ENCODE assay signal across 17 cellular contexts in genomic region chr1:85608851-85609250, GRCh38. TPM values are rescaled to one million over a fixed set of nuclear protein-coding genes. Genes with fewer than 3 reads are reported as not detected.
"Had no signal": no experiment of that assay in that cellular context is flagged by ENCODE, and none has a peak within 500 bp of the region (broad histone marks: within the 10 kb centered on the region; RNA-seq: fewer than 3 reads in every experiment).

No MANE protein-coding gene starts in this region.

- H3K4me3 ChIP-seq: lower lobe of right lung had no signal

- H3K4me1 Mint-ChIP-seq: central memory CD8-positive, alpha-beta T cell; stimulated activated naive B cell treated with anti-CD40 and anti-IgM and Interleukin-4, amounts not matched to agents 10 μg/mL and 1 μg/mL and 100 μg/mL, for 72 hours; T-cell had no signal

- H3K27me3 ChIP-seq: neutrophil had no signal

- H3K27ac Mint-ChIP-seq: activated CD8-positive, alpha-beta T cell treated with anti-CD3 and anti-CD28 coated beads, Interleukin-2, amount 10 ng/mL, durations not matched to agents 7 days and 5 days; activated T-helper 1 cell treated with anti-CD3 and anti-CD28 coated beads, Interleukin-12 subunit alpha, Interleukin-12 subunit beta, Interleukin-2, Interleukin-4 antibody, amounts not matched to agents 30 ng/mL and 10 ng/mL and 1 ng/mL, durations not matched to agents 14 hours and 24 hours and 36 hours; effector memory CD8-positive, alpha-beta T cell; naive B cell; stimulated activated naive B cell treated with anti-CD40 and anti-IgM and Interleukin-4, amounts not matched to agents 10 μg/mL and 1 μg/mL and 100 μg/mL, for 72 hours; T-cell had no signal

- ATAC-seq: activated CD8-positive, alpha-beta T cell treated with anti-CD3 and anti-CD28 coated beads, Interleukin-2, amount 10 ng/mL, durations not matched to agents 7 days and 5 days; effector memory CD8-positive, alpha-beta T cell; left cardiac atrium; lower lobe of right lung; right cardiac atrium; stimulated activated naive B cell treated with anti-CD40 and anti-IgM and Interleukin-4, amounts not matched to agents 10 μg/mL and 1 μg/mL and 100 μg/mL, for 72 hours; T-cell had no signal

- H3K4me3 Mint-ChIP-seq: activated CD8-positive, alpha-beta T cell treated with anti-CD3 and anti-CD28 coated beads, Interleukin-2, amount 10 ng/mL, durations not matched to agents 7 days and 5 days; activated T-helper 1 cell treated with anti-CD3 and anti-CD28 coated beads, Interleukin-12 subunit alpha, Interleukin-12 subunit beta, Interleukin-2, Interleukin-4 antibody, amounts not matched to agents 30 ng/mL and 10 ng/mL and 1 ng/mL, durations not matched to agents 14 hours and 24 hours and 36 hours; central memory CD8-positive, alpha-beta T cell; effector memory CD8-positive, alpha-beta T cell; stimulated activated naive B cell treated with anti-CD40 and anti-IgM and Interleukin-4, amounts not matched to agents 10 μg/mL and 1 μg/mL and 100 μg/mL, for 72 hours; T-cell had no signal

- H3K36me3 ChIP-seq: lower lobe of right lung, neutrophil had no signal

- H3K27me3 Mint-ChIP-seq: effector memory CD8-positive, alpha-beta T cell; naive B cell; stimulated activated naive B cell treated with anti-CD40 and anti-IgM and Interleukin-4, amounts not matched to agents 10 μg/mL and 1 μg/mL and 100 μg/mL, for 72 hours; T-cell had no signal

- H3K9me3 Mint-ChIP-seq: activated T-helper 1 cell treated with anti-CD3 and anti-CD28 coated beads, Interleukin-12 subunit alpha, Interleukin-12 subunit beta, Interleukin-2, Interleukin-4 antibody, amounts not matched to agents 30 ng/mL and 10 ng/mL and 1 ng/mL, durations not matched to agents 14 hours and 24 hours and 36 hours; central memory CD8-positive, alpha-beta T cell; effector memory CD8-positive, alpha-beta T cell; naive B cell; stimulated activated naive B cell treated with anti-CD40 and anti-IgM and Interleukin-4, amounts not matched to agents 10 μg/mL and 1 μg/mL and 100 μg/mL, for 72 hours; T-cell had no signal

- DNase-seq: activated CD4-positive, alpha-beta T cell treated with anti-CD3 and anti-CD28 coated beads for 48 hours; activated CD8-positive, alpha-beta memory T cell treated with anti-CD3 and anti-CD28 coated beads, Interleukin-2, amount 50 U/mL, for 48 hours; activated CD8-positive, alpha-beta T cell treated with anti-CD3 and anti-CD28 coated beads, Interleukin-2, amount 10 ng/mL, durations not matched to agents 7 days and 5 days; activated naive CD4-positive, alpha-beta T cell; effector memory CD8-positive, alpha-beta T cell; left cardiac atrium; lower lobe of right lung; midbrain; naive B cell; posterior cingulate gyrus; right cardiac atrium; stimulated activated naive B cell treated with anti-CD40 and anti-IgM and Interleukin-4, amounts not matched to agents 10 μg/mL and 1 μg/mL and 100 μg/mL, for 72 hours; substantia nigra; T-cell had no signal

- H3K27ac ChIP-seq: lower lobe of right lung, neutrophil had no signal

- H3K9me3 ChIP-seq: lower lobe of right lung, neutrophil had no signal

RNA-seq across cellular contexts. Expression of gene CCN1, which starts 28.3 kb away (rescaled TPM):
- total RNA-seq: activated CD8-positive, alpha-beta T cell treated with anti-CD3 and anti-CD28 coated beads, Interleukin-2, amount 10 ng/mL, durations not matched to agents 7 days and 5 days had no signal
